ENCODE assay signal across 15 cellular contexts in genomic region chr6:70415660-70416059, GRCh38. TPM values are rescaled to one million over a fixed set of nuclear protein-coding genes. Genes with fewer than 3 reads are reported as not detected.
DNase-seq lines count a peak whose midpoint lies in the region; ATAC-seq and TF ChIP-seq lines count a peak whose summit lies in the region.
"Had no signal": no experiment of that assay in that cellular context is flagged by ENCODE, and none has a peak within 500 bp of the region (broad histone marks: within the 10 kb centered on the region; RNA-seq: fewer than 3 reads in every experiment).

No MANE protein-coding gene starts in this region.

- H3K27me3 ChIP-seq in GM23248 (replicated peaks; ENCODE audit: insufficient read depth) (no peaks in the 10 kb centered on the region), PC-3 (ENCODE audit: low read length) (no peaks in the 10 kb centered on the region), smooth muscle cell (ENCODE audit: low read depth) (no peaks in the 10 kb centered on the region), right atrium auricular region (no peaks in the 10 kb centered on the region)
- H3K27me3 ChIP-seq: pancreas had no signal

- DNase-seq in GM23248 (peak; percentile 4), PC-3 (peak; percentile 42), epithelial cell of prostate (ENCODE audit: low read depth, low spot score) (no peak), smooth muscle cell (lab: John Stamatoyannopoulos, UW; ENCODE audit: unreplicated experiment) (no peak), right atrium auricular region (ENCODE audit: low spot score) (no peak), T-helper 2 cell (no peak)
- DNase-seq: DMS79 treated with DMSO at 0.1 percent for 48 hours, hippocampal formation, NCI-H1436 treated with DMSO at 0.1 percent for 48 hours, pancreas, SHP77 treated with DMSO at 0.1 percent for 48 hours, T-helper 9 cell had no signal

- 13 to 15% methylated on average over 1 of the region's 1 CpG for WGBS in GM23248 (ENCODE audit: low coverage in 1 of 2, low lambda C conversion rate in 2 of 2, missing lambda C conversion rate in 2 of 2), 2 experiments
- 83% methylated on average over 1 of the region's 1 CpG for WGBS in smooth muscle cell (ENCODE audit: low lambda C conversion rate)

- H3K9ac ChIP-seq in GM23248: no peak overlapping the region
- H3K9ac ChIP-seq in PC-3 (ENCODE audit: low read length): no peak overlapping the region
- no peak overlapping the region for H3K9ac ChIP-seq in smooth muscle cell (ENCODE audit: low read depth)

- H3K4me3 ChIP-seq in GM23248 (no peak overlapping the region), PC-3 (ENCODE audit: low read length) (peak overlapping the region; percentile 90; the same call in 1 of the 2 replicates), smooth muscle cell (peak overlapping the region; percentile 75), right atrium auricular region (no peak overlapping the region)
- H3K4me3 ChIP-seq: pancreas had no signal

- intact Hi-C loops in PC-3 (cut with micrococcal nuclease): no loop called here

- TF ChIP-seq CTCF in PC-3 (conservative IDR thresholded peaks at IDR 0.05; ENCODE audit: low read depth, low read length) (no peak), smooth muscle cell (IDR thresholded peaks at IDR 0.05; ENCODE audit: borderline replicate concordance, insufficient read depth, poor library complexity, severe bottlenecking) (no peak), right atrium auricular region (IDR thresholded peaks at IDR 0.05) (no peak)

- no peaks in the 10 kb centered on the region for H3K36me3 ChIP-seq in GM23248 (ENCODE audit: low read depth)
- H3K36me3 ChIP-seq in PC-3 (ENCODE audit: low read depth, low read length): no peaks in the 10 kb centered on the region
- no peaks in the 10 kb centered on the region for H3K36me3 ChIP-seq in smooth muscle cell (ENCODE audit: low read depth)
- no peaks in the 10 kb centered on the region for H3K36me3 ChIP-seq in right atrium auricular region
- H3K36me3 ChIP-seq: pancreas had no signal

- H3K27ac ChIP-seq in GM23248: no peak overlapping the region
- no peak overlapping the region for H3K27ac ChIP-seq in PC-3 (ENCODE audit: low read length)
- peak overlapping the region; percentile 46 for H3K27ac ChIP-seq in epithelial cell of prostate
- no peak overlapping the region for H3K27ac ChIP-seq in smooth muscle cell (ENCODE audit: low read depth)
- H3K27ac ChIP-seq in right atrium auricular region: no peak overlapping the region
- H3K27ac ChIP-seq: C4-2B, pancreas had no signal

- H3K79me2 ChIP-seq in GM23248 (ENCODE audit: insufficient read depth) (no peaks in the 10 kb centered on the region), PC-3 (ENCODE audit: low read length) (peaks cover 46% of the 10 kb centered on the region), smooth muscle cell (ENCODE audit: low read depth) (peaks cover 52% of the 10 kb centered on the region)

- H3F3A ChIP-seq in GM23248 (ENCODE audit: insufficient read depth) (peaks cover 19% of the 10 kb centered on the region; the same call in 1 of the 2 replicates), PC-3 (ENCODE audit: low read length, unreplicated experiment) (no peaks in the 10 kb centered on the region), smooth muscle cell (ENCODE audit: low read depth) (no peaks in the 10 kb centered on the region)

- POLR2A ChIA-PET in PC-3 (lab: Charles Lee; ENCODE audit: unreplicated experiment): interaction anchor here (0.7 kb wide), 1 partner anchor 41 kb away, joined by 10 read pairs; no protein-coding TSS in a partner anchor

- no peak overlapping the region for H2AFZ ChIP-seq in GM23248
- H2AFZ ChIP-seq in PC-3 (ENCODE audit: low read length): no peak overlapping the region
- no peak overlapping the region for H2AFZ ChIP-seq in smooth muscle cell (ENCODE audit: low read depth)

- H4K20me1 ChIP-seq in GM23248 (ENCODE audit: insufficient read depth) (no peaks in the 10 kb centered on the region), PC-3 (ENCODE audit: low read length) (no peaks in the 10 kb centered on the region), smooth muscle cell (ENCODE audit: low read depth) (no peaks in the 10 kb centered on the region)

- in situ Hi-C loops in GM23248 (cut with MboI): no loop called here

- no peaks in the 10 kb centered on the region for H3K9me3 ChIP-seq in GM23248 (ENCODE audit: low read depth)
- no peaks in the 10 kb centered on the region for H3K9me3 ChIP-seq in PC-3 (ENCODE audit: low read length)
- no peaks in the 10 kb centered on the region for H3K9me3 ChIP-seq in smooth muscle cell (replicated peaks; ENCODE audit: low read depth)
- no peaks in the 10 kb centered on the region for H3K9me3 ChIP-seq in right atrium auricular region
- H3K9me3 ChIP-seq: pancreas had no signal

- ATAC-seq in PC-3: no peak
- ATAC-seq in GM21529 (IDR thresholded peaks at IDR 0.05; ENCODE audit: unreplicated experiment): no peak
- ATAC-seq: activated naive CD4-positive, alpha-beta T cell treated with anti-CD3 and anti-CD28 coated beads, Interleukin-2, amount 50 U/mL, for 72 hours; pancreas had no signal

- CTCF ChIA-PET in PC-3 (lab: Charles Lee): interaction anchor here (0.6 kb wide), 1 partner anchor 195 kb away, joined by 3 read pairs; no protein-coding TSS in a partner anchor

- H3K4me1 ChIP-seq in GM23248 (ENCODE audit: insufficient read depth) (peaks cover 6% of the 10 kb centered on the region), PC-3 (ENCODE audit: insufficient read depth, low read length) (peaks cover 14% of the 10 kb centered on the region), smooth muscle cell (ENCODE audit: low read depth) (peaks cover 12% of the 10 kb centered on the region), right atrium auricular region (peaks cover 0 to 20% of the 10 kb centered on the region in 2 donors)

- no peaks in the 10 kb centered on the region for H3K9me2 ChIP-seq in GM23248 (ENCODE audit: insufficient read depth)
- H3K9me2 ChIP-seq in PC-3 (replicated peaks; ENCODE audit: low read length): no peaks in the 10 kb centered on the region

- BruUV-seq in PC-3 (replicated peaks; lab: Mats Ljungman, UMichigan): no TSS peak

- H3K4me2 ChIP-seq in GM23248 (ENCODE audit: unreplicated experiment) (no peak overlapping the region), PC-3 (ENCODE audit: low read length) (peak overlapping the region; percentile 82), smooth muscle cell (peak overlapping the region; percentile 94)

RNA-seq across cellular contexts. Expression of gene FAM135A, which starts 2.4 kb away (rescaled TPM):
- total RNA-seq in GM23248 (2014; rRNA removed; shearing (Covaris generic)): 8.2 and 11.5 TPM in 2 replicates
- polyA plus RNA-seq in GM23248 (2016; fragmentation: Nextera tagmentation; extraction: Ambion mirVana): 3.5 and 4.9 TPM in 2 replicates
- 15.5 and 18.1 TPM in 2 replicates for total RNA-seq in PC-3 (2014; rRNA removed)
- 32.3 and 43.6 TPM in 2 replicates for total RNA-seq in smooth muscle cell
- 8.9 and 11.0 TPM in 2 replicates for polyA plus RNA-seq in smooth muscle cell
- total RNA-seq in right atrium auricular region: 10 to 100 TPM; 19.5 TPM

Comparison
In these comparisons a context has a peak if more than half of its experiments do, and no peak if none do; other contexts are left out.
1. DNase-seq: peak in GM23248 (single experiment) and PC-3 (single experiment); none in epithelial cell of prostate (single experiment), smooth muscle cell (single experiment), right atrium auricular region (single experiment) and T-helper 2 cell (0 of 5).
2. H3K4me3 ChIP-seq: peak in PC-3 (single experiment) and smooth muscle cell (single experiment); none in GM23248 (single experiment) and right atrium auricular region (0 of 2).